15 cellular contexts compared by ENCODE assay signal in genomic region chr11:1832989-1833365, GRCh38. TPM values are rescaled to one million over a fixed set of nuclear protein-coding genes. Genes with fewer than 3 reads are reported as not detected.
DNase-seq lines count a peak whose midpoint lies in the region; ATAC-seq, FAIRE-seq and TF ChIP-seq lines count a peak whose summit lies in the region.
"Had no signal": no experiment of that assay in that cellular context is flagged by ENCODE, and none has a peak within 500 bp of the region (broad histone marks: within the 10 kb centered on the region; RNA-seq: fewer than 3 reads in every experiment).

No MANE protein-coding gene starts in this region.

- H3K4me1 ChIP-seq in neural progenitor cell = peaks cover 17% of the 10 kb centered on the region

- H4K20me1 ChIP-seq in neural progenitor cell (ENCODE audit: low read depth) = no peaks in the 10 kb centered on the region

- H2AFZ ChIP-seq in neural progenitor cell (replicated peaks) = peak overlapping the region; percentile 70

- peak; percentile 31 for DNase-seq in natural killer cell treated with Interleukin-12 subunit alpha and Interleukin-12 subunit beta and Interleukin-15 and Interleukin-18, amount 100 ng/mL, for 72 hours (ENCODE audit: low spot score)
- DNase-seq in natural killer cell = no peak
- DNase-seq in neural progenitor cell (ENCODE audit: low spot score) = peak; percentile 47
- DNase-seq in CD4-positive, alpha-beta T cell = no peak
- DNase-seq in HTR-8/SVneo (ENCODE audit: insufficient read length, low spot score) = no peak
- no peak for DNase-seq in stimulated activated CD4-positive, alpha-beta T cell treated with anti-CD3 and anti-CD28 coated beads, Interleukin-2, amount 100 ng/mL, for 24 hours
- DNase-seq in putamen (ENCODE audit: low spot score) = no peak
- DNase-seq: NCI-H146, NCI-H510A treated with DMSO at 0.1 percent for 48 hours, RPMI8226 had no signal

- peak overlapping the region; percentile 41 for H3K4me3 ChIP-seq in neural progenitor cell

- no peaks in the 10 kb centered on the region for H3K9me3 Mint-ChIP-seq in natural killer cell treated with Interleukin-12 subunit alpha and Interleukin-12 subunit beta and Interleukin-15 and Interleukin-18, amount 100 ng/mL, for 72 hours
- H3K9me3 Mint-ChIP-seq in natural killer cell (no peaks in the 10 kb centered on the region), neural progenitor cell (no peaks in the 10 kb centered on the region)
- no peaks in the 10 kb centered on the region for H3K9me3 Mint-ChIP-seq in dendritic cell treated with granulocyte-macrophage colony-stimulating factor and Interleukin-4, amounts not matched to agents 40 ng/mL and 50 ng/mL, for 4 days
- H3K9me3 Mint-ChIP-seq in CD4-positive, alpha-beta T cell = no peaks in the 10 kb centered on the region
- H3K9me3 Mint-ChIP-seq: activated T-cell treated with anti-CD3 and anti-CD28 coated beads, Interleukin-2, amount 50 U/mL, for 24 hours; central memory CD8-positive, alpha-beta T cell had no signal

- no peaks in the 10 kb centered on the region for H3F3A ChIP-seq in neural progenitor cell (ENCODE audit: low read depth)

- no peaks in the 10 kb centered on the region for H3K9me3 ChIP-seq in neural progenitor cell (ENCODE audit: low read depth)
- H3K9me3 ChIP-seq in CD4-positive, alpha-beta T cell (ENCODE audit: control insufficient read depth, low read length) = no peaks in the 10 kb centered on the region

- no peak for FAIRE-seq in HTR-8/SVneo (lab: Jason Lieb, UNC)
- FAIRE-seq: H54 had no signal

- H3K36me3 ChIP-seq in neural progenitor cell = no peaks in the 10 kb centered on the region

- H3K4me3 Mint-ChIP-seq in natural killer cell treated with Interleukin-12 subunit alpha and Interleukin-12 subunit beta and Interleukin-15 and Interleukin-18, amount 100 ng/mL, for 72 hours = no peak overlapping the region
- no peak overlapping the region for H3K4me3 Mint-ChIP-seq in natural killer cell
- H3K4me3 Mint-ChIP-seq in dendritic cell treated with granulocyte-macrophage colony-stimulating factor and Interleukin-4, amounts not matched to agents 40 ng/mL and 50 ng/mL, for 4 days = peak overlapping the region; percentile 4
- peak overlapping the region; percentile 60 for H3K4me3 Mint-ChIP-seq in neural progenitor cell
- H3K4me3 Mint-ChIP-seq in CD4-positive, alpha-beta T cell = no peak overlapping the region
- H3K4me3 Mint-ChIP-seq: activated T-cell treated with anti-CD3 and anti-CD28 coated beads, Interleukin-2, amount 50 U/mL, for 24 hours; central memory CD8-positive, alpha-beta T cell had no signal

- peaks cover 0 to 3% of the 10 kb centered on the region in 2 donors for H3K27me3 Mint-ChIP-seq in natural killer cell treated with Interleukin-12 subunit alpha and Interleukin-12 subunit beta and Interleukin-15 and Interleukin-18, amount 100 ng/mL, for 72 hours
- H3K27me3 Mint-ChIP-seq in natural killer cell (ENCODE audit: low read depth in 2 of 2) (peaks cover 6 to 15% of the 10 kb centered on the region in 2 donors), neural progenitor cell (ENCODE audit: insufficient read depth, low read depth) (peaks cover 12% of the 10 kb centered on the region)
- H3K27me3 Mint-ChIP-seq in dendritic cell treated with granulocyte-macrophage colony-stimulating factor and Interleukin-4, amounts not matched to agents 40 ng/mL and 50 ng/mL, for 4 days = peaks cover 76% of the 10 kb centered on the region
- peaks cover 5% of the 10 kb centered on the region for H3K27me3 Mint-ChIP-seq in CD4-positive, alpha-beta T cell

- H3K27ac ChIP-seq in neural progenitor cell = no peak overlapping the region
- H3K27ac ChIP-seq in CD4-positive, alpha-beta T cell (ENCODE audit: low read depth, low read length) = no peak overlapping the region
- H3K27ac ChIP-seq: KMS-11 had no signal

- TF ChIP-seq CTCF in natural killer cell (IDR thresholded peaks at IDR 0.05) = no peak
- no peak for TF ChIP-seq CTCF in neural progenitor cell (IDR thresholded peaks at IDR 0.05)
- no peak for TF ChIP-seq CTCF in CD4-positive, alpha-beta T cell (IDR thresholded peaks at IDR 0.05)

- no peak overlapping the region for H3K9ac ChIP-seq in neural progenitor cell
- H3K9ac ChIP-seq: KMS-11 had no signal

- H3K36me3 Mint-ChIP-seq in natural killer cell treated with Interleukin-12 subunit alpha and Interleukin-12 subunit beta and Interleukin-15 and Interleukin-18, amount 100 ng/mL, for 72 hours = no peaks in the 10 kb centered on the region
- H3K36me3 Mint-ChIP-seq in natural killer cell (no peaks in the 10 kb centered on the region), neural progenitor cell (no peaks in the 10 kb centered on the region)
- no peaks in the 10 kb centered on the region for H3K36me3 Mint-ChIP-seq in dendritic cell treated with granulocyte-macrophage colony-stimulating factor and Interleukin-4, amounts not matched to agents 40 ng/mL and 50 ng/mL, for 4 days (ENCODE audit: low read depth)
- H3K36me3 Mint-ChIP-seq in CD4-positive, alpha-beta T cell (ENCODE audit: low read depth) = no peaks in the 10 kb centered on the region

- no peak for ATAC-seq in natural killer cell treated with Interleukin-12 subunit alpha and Interleukin-12 subunit beta and Interleukin-15 and Interleukin-18, amount 100 ng/mL, for 72 hours
- no peak for ATAC-seq in natural killer cell
- ATAC-seq in CD4-positive, alpha-beta T cell (ENCODE audit: poor library complexity) = no peak

- no peak overlapping the region for H3K27ac Mint-ChIP-seq in natural killer cell treated with Interleukin-12 subunit alpha and Interleukin-12 subunit beta and Interleukin-15 and Interleukin-18, amount 100 ng/mL, for 72 hours
- H3K27ac Mint-ChIP-seq in natural killer cell = no peak overlapping the region
- no peak overlapping the region for H3K27ac Mint-ChIP-seq in dendritic cell treated with granulocyte-macrophage colony-stimulating factor and Interleukin-4, amounts not matched to agents 40 ng/mL and 50 ng/mL, for 4 days
- no peak overlapping the region for H3K27ac Mint-ChIP-seq in neural progenitor cell
- no peak overlapping the region for H3K27ac Mint-ChIP-seq in CD4-positive, alpha-beta T cell
- H3K27ac Mint-ChIP-seq: activated T-cell treated with anti-CD3 and anti-CD28 coated beads, Interleukin-2, amount 50 U/mL, for 24 hours had no signal

- H3K4me2 ChIP-seq in neural progenitor cell = peak overlapping the region; percentile 85
- H3K4me2 ChIP-seq: KMS-11 had no signal

- H3K27me3 ChIP-seq in neural progenitor cell = no peaks in the 10 kb centered on the region
- H3K27me3 ChIP-seq in CD4-positive, alpha-beta T cell (ENCODE audit: control insufficient read depth, insufficient read depth, low read length) = peaks cover 16% of the 10 kb centered on the region

- POLR2A ChIA-PET in CD4-positive, alpha-beta T cell (lab: Charles Lee) = interaction anchor here (0.8 to 1.5 kb wide), 2 partner anchors 139 to 180 kb away, joined by 4 to 14 read pairs; no protein-coding TSS in a partner anchor

- CTCF ChIA-PET in CD4-positive, alpha-beta T cell (lab: Charles Lee) = interaction anchor here (0.7 to 7.0 kb wide), 10 partner anchors 18 to 319 kb away, joined by 3 to 116 read pairs (median 6); no protein-coding TSS in a partner anchor

- H3K4me1 Mint-ChIP-seq in natural killer cell treated with Interleukin-12 subunit alpha and Interleukin-12 subunit beta and Interleukin-15 and Interleukin-18, amount 100 ng/mL, for 72 hours (ENCODE audit: low read depth in 2 of 2) = peaks cover 0 to 5% of the 10 kb centered on the region in 2 donors
- H3K4me1 Mint-ChIP-seq in natural killer cell (peaks cover 0 to 12% of the 10 kb centered on the region in 2 donors), neural progenitor cell (peaks cover 16% of the 10 kb centered on the region)
- H3K4me1 Mint-ChIP-seq in dendritic cell treated with granulocyte-macrophage colony-stimulating factor and Interleukin-4, amounts not matched to agents 40 ng/mL and 50 ng/mL, for 4 days (ENCODE audit: low read depth) = peaks cover 30% of the 10 kb centered on the region
- peaks cover 4% of the 10 kb centered on the region for H3K4me1 Mint-ChIP-seq in CD4-positive, alpha-beta T cell (ENCODE audit: low read depth)

- intact Hi-C loops in natural killer cell (cut with micrococcal nuclease) = loop anchor here (1.0 to 2.0 kb wide), 2 partner anchors 139 to 180 kb away; no protein-coding TSS in a partner anchor
- intact Hi-C loops in dendritic cell treated with granulocyte-macrophage colony-stimulating factor and Interleukin-4, amounts not matched to agents 40 ng/mL and 50 ng/mL, for 4 days (cut with micrococcal nuclease) = loop anchor here (1.0 to 2.0 kb wide), 3 partner anchors 127 to 318 kb away; no protein-coding TSS in a partner anchor
- intact Hi-C loops in CD4-positive, alpha-beta T cell (cut with DNase I, micrococcal nuclease) = loop anchor here (1.0 to 5.0 kb wide), 6 partner anchors 66 to 319 kb away; no protein-coding TSS in a partner anchor

- H3K79me2 ChIP-seq in neural progenitor cell (ENCODE audit: low read depth) = no peaks in the 10 kb centered on the region

RNA-seq across cellular contexts. Expression of gene SYT8, which starts 1.8 kb away (rescaled TPM):
- not detected for total RNA-seq in natural killer cell treated with Interleukin-12 subunit alpha and Interleukin-12 subunit beta and Interleukin-15 and Interleukin-18, amount 100 ng/mL, for 72 hours
- not detected for total RNA-seq in natural killer cell
- total RNA-seq in neural progenitor cell (ENCODE audit: low replicate concordance) = not detected in 2 replicates
- total RNA-seq in CD4-positive, alpha-beta T cell = not detected

RNA-seq across cellular contexts. Expression of gene TNNI2, which starts 5.8 kb away (rescaled TPM):
- 1 to 10 TPM in 1 of 2 donors, not detected in 1; 1.4 TPM for total RNA-seq in natural killer cell treated with Interleukin-12 subunit alpha and Interleukin-12 subunit beta and Interleukin-15 and Interleukin-18, amount 100 ng/mL, for 72 hours
- 1 to 10 TPM; 1.2 to 5.4 (median 3.6) TPM for total RNA-seq in natural killer cell
- total RNA-seq in neural progenitor cell (ENCODE audit: low replicate concordance) = 1.2 and 2.6 TPM in 2 replicates
- under 1 TPM in 1 of 2 experiments, not detected in 1; 0.50 TPM for total RNA-seq in CD4-positive, alpha-beta T cell

RNA-seq across cellular contexts. Expression of gene LSP1, which starts 19.9 kb away (rescaled TPM):
- total RNA-seq in natural killer cell treated with Interleukin-12 subunit alpha and Interleukin-12 subunit beta and Interleukin-15 and Interleukin-18, amount 100 ng/mL, for 72 hours = 100 to 1,000 TPM; 240 to 358 TPM
- 100 to 1,000 TPM; 487 to 595 (median 536) TPM for total RNA-seq in natural killer cell
- not detected in 2 replicates for total RNA-seq in neural progenitor cell (ENCODE audit: low replicate concordance)
- total RNA-seq in CD4-positive, alpha-beta T cell = 100 to 1,000 TPM; 228 to 232 TPM

RNA-seq across cellular contexts. Expression of gene PRR33, which starts 58.7 kb away (rescaled TPM):
- total RNA-seq in natural killer cell treated with Interleukin-12 subunit alpha and Interleukin-12 subunit beta and Interleukin-15 and Interleukin-18, amount 100 ng/mL, for 72 hours = not detected
- total RNA-seq in natural killer cell = under 1 TPM in 2 of 3 donors, not detected in 1; 0.14 to 0.32 TPM
- total RNA-seq in neural progenitor cell (ENCODE audit: low replicate concordance) = not detected in 2 replicates
- not detected for total RNA-seq in CD4-positive, alpha-beta T cell

Comparison
In these comparisons a context has a peak if more than half of its experiments do, and no peak if none do; other contexts are left out.
1. DNase-seq: peak in natural killer cell treated with Interleukin-12 subunit alpha and Interleukin-12 subunit beta and Interleukin-15 and Interleukin-18, amount 100 ng/mL, for 72 hours (single experiment) and neural progenitor cell (single experiment); none in natural killer cell (single experiment), CD4-positive, alpha-beta T cell (0 of 10), HTR-8/SVneo (single experiment), stimulated activated CD4-positive, alpha-beta T cell treated with anti-CD3 and anti-CD28 coated beads, Interleukin-2, amount 100 ng/mL, for 24 hours (0 of 2) and putamen (single experiment).
2. H3K4me3 Mint-ChIP-seq: peak in dendritic cell treated with granulocyte-macrophage colony-stimulating factor and Interleukin-4, amounts not matched to agents 40 ng/mL and 50 ng/mL, for 4 days (single experiment) and neural progenitor cell (single experiment); none in natural killer cell treated with Interleukin-12 subunit alpha and Interleukin-12 subunit beta and Interleukin-15 and Interleukin-18, amount 100 ng/mL, for 72 hours (single experiment), natural killer cell (single experiment) and CD4-positive, alpha-beta T cell (single experiment).
3. RNA of gene LSP1, which starts 19.9 kb away (total RNA-seq): 487 to 595 TPM in natural killer cell, 240 to 358 TPM in natural killer cell treated with Interleukin-12 subunit alpha and Interleukin-12 subunit beta and Interleukin-15 and Interleukin-18, amount 100 ng/mL, for 72 hours and 228 to 232 TPM in CD4-positive, alpha-beta T cell; not detected in neural progenitor cell; every median in the first group is over 100 times any median in the second.